ENCODE assay signal across 8 cellular contexts in the genomic region with DNA sequence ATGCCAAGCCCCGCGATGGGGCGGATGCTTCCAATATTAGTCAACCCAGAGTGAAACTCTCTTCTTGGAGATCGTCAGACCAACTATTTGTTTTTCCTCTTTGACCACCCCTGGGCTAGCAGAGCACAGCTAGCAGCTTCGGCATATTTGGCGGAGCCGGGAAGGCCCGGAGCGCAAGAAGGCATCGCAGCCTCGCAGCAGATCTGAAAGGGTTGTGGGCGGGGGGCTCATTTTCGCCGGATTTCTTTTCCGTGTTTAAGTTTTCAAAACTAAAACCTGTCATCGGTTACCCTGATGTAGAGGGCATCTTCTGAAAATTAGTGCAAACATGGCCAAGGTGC. TPM values are rescaled to one million over a fixed set of nuclear protein-coding genes. Genes with fewer than 3 reads are reported as not detected.
DNase-seq lines count a peak whose midpoint lies in the region; ATAC-seq and TF ChIP-seq lines count a peak whose summit lies in the region.

No MANE protein-coding gene starts in this region.

- H3K9ac ChIP-seq in iPS-20b (ENCODE audit: low read depth, low read length), result peak overlapping the region; percentile 69; the same call in 1 of the 2 replicates

- TF ChIP-seq CTCF in HFF-Myc (IDR thresholded peaks at IDR 0.05; ENCODE audit: low read depth, low read length, missing control alignments) (no peak), activated B cell treated with CpG ODN at 0.5 μM for 24 hours (IDR thresholded peaks at IDR 0.05) (no peak), testis (IDR thresholded peaks at IDR 0.05) (no peak)

- no peaks in the 10 kb centered on the region for H3K9me3 Mint-ChIP-seq in activated B cell treated with CpG ODN at 0.5 μM for 24 hours

- H3K27me3 ChIP-seq in iPS-20b (ENCODE audit: insufficient read depth, low read length) (peaks cover 72% of the 10 kb centered on the region), testis (no peaks in the 10 kb centered on the region)

- H3K4me3 ChIP-seq in HFF-Myc (replicated peaks; ENCODE audit: low read depth, low read length), result peak overlapping the region; percentile 21
- peak overlapping the region; percentile 92 for H3K4me3 ChIP-seq in iPS-20b (ENCODE audit: low read length)
- H3K4me3 ChIP-seq in testis, result peak overlapping the region; percentile 52 to 76

- POLR2A ChIA-PET in activated B cell treated with CpG ODN at 0.5 μM for 24 hours (lab: Charles Lee), result no interaction called here

- CTCF ChIA-PET in activated B cell treated with CpG ODN at 0.5 μM for 24 hours (lab: Charles Lee), result no interaction called here

- H3K27ac ChIP-seq in iPS-20b (ENCODE audit: low read length), result no peak overlapping the region
- H3K27ac ChIP-seq in testis, result peak overlapping the region; percentile 68 to 74

- peaks cover 13% of the 10 kb centered on the region for H3K4me1 Mint-ChIP-seq in activated B cell treated with CpG ODN at 0.5 μM for 24 hours

- no peak for ATAC-seq in activated B cell treated with CpG ODN at 0.5 μM for 24 hours (ENCODE audit: low read depth)

- no peaks in the 10 kb centered on the region for H3K9me3 ChIP-seq in iPS-20b (ENCODE audit: insufficient read depth, low read depth, low read length)
- H3K9me3 ChIP-seq in testis, result no peaks in the 10 kb centered on the region

- no peaks in the 10 kb centered on the region; the same call in 1 of the 2 replicates for H3K4me1 ChIP-seq in iPS-20b (ENCODE audit: insufficient read depth, low read length)
- no peaks in the 10 kb centered on the region for H3K4me1 ChIP-seq in testis

- intact Hi-C loops in activated B cell treated with CpG ODN at 0.5 μM for 24 hours (cut with micrococcal nuclease) (no loop called here), testis (cut with DNase I; ENCODE audit: low total_unique reads) (no loop called here)

- H3K27me3 Mint-ChIP-seq in activated B cell treated with CpG ODN at 0.5 μM for 24 hours, result peaks cover 40% of the 10 kb centered on the region

- H3K36me3 Mint-ChIP-seq in activated B cell treated with CpG ODN at 0.5 μM for 24 hours (ENCODE audit: low read depth), result no peaks in the 10 kb centered on the region

- no peak overlapping the region for H3K27ac Mint-ChIP-seq in activated B cell treated with CpG ODN at 0.5 μM for 24 hours

- H3K36me3 ChIP-seq in iPS-20b (ENCODE audit: insufficient read depth, low read depth, low read length) (no peaks in the 10 kb centered on the region), testis (ENCODE audit: low read depth, missing control alignments) (no peaks in the 10 kb centered on the region)

- peak overlapping the region; percentile 37 for H3K4me3 Mint-ChIP-seq in activated B cell treated with CpG ODN at 0.5 μM for 24 hours

- DNase-seq in Daoy (ENCODE audit: low read depth) (peak; percentile 1), HFF-Myc (ENCODE audit: extremely low read depth, low read depth) (no peak), activated B cell treated with CpG ODN at 0.5 μM for 24 hours (no peak), testis (no peak), epidermal melanocyte (ENCODE audit: insufficient read length, low spot score) (no peak), mucosa of gallbladder (ENCODE audit: low spot score) (no peak), NCI-H345 treated with DMSO at 0.1 percent for 48 hours (lab: John Stamatoyannopoulos, UW; ENCODE audit: unreplicated experiment) (no peak)

- WGBS in testis, 2 donors, result 5 to 9% methylated on average over 7 to 16 of the region's 16 CpGs

- no peak for TF ChIP-seq POLR2A in testis (IDR thresholded peaks at IDR 0.05)

RNA-seq across cellular contexts. Expression of gene ZNF385B, which starts 0.3 kb away (rescaled TPM):
- not detected in 2 replicates for total RNA-seq in Daoy (2014; rRNA removed; shearing (Covaris generic))
- not detected in 2 replicates for total RNA-seq in activated B cell treated with CpG ODN at 0.5 μM for 24 hours
- total RNA-seq in testis, result 10 to 100 TPM; 37.4 to 40.3 TPM
- polyA plus RNA-seq in testis (ENCODE audit: insufficient read depth, low read depth, low replicate concordance), result 28.1 TPM
- 3.2 TPM for total RNA-seq in mucosa of gallbladder

Comparison
In these comparisons a context has a peak if more than half of its experiments do, and no peak if none do; other contexts are left out.
1. H3K4me3 ChIP-seq: peak in every context shown above with its lines; median percentile 92 in iPS-20b; 64 in testis; 21 in HFF-Myc.